ENCODE assay signal across 1 cellular context in genomic region chr11:1660025-1660867, GRCh38.
A peak's percentile ranks its signal among the peaks of the same experiment; 100 is the strongest.
TF ChIP-seq lines count a peak whose summit lies in the region.

No MANE protein-coding gene starts in this region.

TF ChIP-seq in HepG2, 621 proteins besides CTCF, POLR2A, EP300 and RAD21 (continues in another document):
- TF ChIP-seq SALL1 (CRISPR knock-in tag; IDR thresholded peaks at IDR 0.05), result 0 out of 2 replicates have a peak, but pooled peaks have one; percentile 18
- no peak for TF ChIP-seq ZNF570 (CRISPR knock-in tag; IDR thresholded peaks at IDR 0.05; ENCODE audit: borderline replicate concordance)
- peak; percentile 22; the same call in 1 of the 2 replicates for TF ChIP-seq HOXA5 (CRISPR knock-in tag; IDR thresholded peaks at IDR 0.05)
- no peak for TF ChIP-seq SATB2 (CRISPR knock-in tag; IDR thresholded peaks at IDR 0.05)
- TF ChIP-seq ZNF547 (CRISPR knock-in tag; IDR thresholded peaks at IDR 0.05), result no peak
- no peak for TF ChIP-seq ZBTB20 (CRISPR knock-in tag; IDR thresholded peaks at IDR 0.05; ENCODE audit: borderline replicate concordance, low read depth)
- no peak for TF ChIP-seq SRSF4 (IDR thresholded peaks at IDR 0.05; ENCODE audit: low read depth, low read length, poor library complexity, severe bottlenecking)
- TF ChIP-seq, protein P1, sequence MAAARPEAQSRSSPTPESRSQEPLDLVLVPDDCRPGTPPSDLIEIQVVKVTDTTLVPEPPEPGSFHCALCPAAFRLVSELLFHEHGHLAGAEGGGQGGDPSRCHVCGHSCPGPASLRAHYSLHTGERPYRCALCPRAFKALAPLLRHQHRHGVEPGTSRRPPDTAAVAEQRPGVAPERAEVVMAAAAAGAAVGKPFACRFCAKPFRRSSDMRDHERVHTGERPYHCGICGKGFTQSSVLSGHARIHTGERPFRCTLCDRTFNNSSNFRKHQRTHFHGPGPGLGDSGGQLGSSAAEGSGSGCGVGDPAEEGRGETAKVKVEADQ (CRISPR knock-in tag; IDR thresholded peaks at IDR 0.05; ENCODE audit: borderline replicate concordance), result no peak
- no peak for TF ChIP-seq ZNF558 (CRISPR knock-in tag; IDR thresholded peaks at IDR 0.05; ENCODE audit: borderline replicate concordance)
- no peak for TF ChIP-seq SRF (IDR thresholded peaks at IDR 0.05; ENCODE audit: low read depth, low read length)
- TF ChIP-seq RNF219 (CRISPR knock-in tag; IDR thresholded peaks at IDR 0.05), result no peak
- no peak for TF ChIP-seq MED13 (CRISPR knock-in tag; IDR thresholded peaks at IDR 0.05)
- TF ChIP-seq ZNF816 (CRISPR knock-in tag; IDR thresholded peaks at IDR 0.05; ENCODE audit: borderline replicate concordance), result no peak
- TF ChIP-seq ZNF572 (CRISPR knock-in tag; IDR thresholded peaks at IDR 0.05), result no peak
- no peak for TF ChIP-seq AKAP8 (CRISPR knock-in tag; IDR thresholded peaks at IDR 0.05)
- TF ChIP-seq RFXAP (CRISPR knock-in tag; IDR thresholded peaks at IDR 0.05; ENCODE audit: borderline replicate concordance), result no peak
- TF ChIP-seq ATF7 (IDR thresholded peaks at IDR 0.05), result no peak
- TF ChIP-seq ATF7 (CRISPR knock-in tag; IDR thresholded peaks at IDR 0.05), result no peak
- peak; percentile 44; the same call in 1 of the 2 replicates for TF ChIP-seq HES4 (CRISPR knock-in tag; IDR thresholded peaks at IDR 0.05; ENCODE audit: borderline replicate concordance)
- TF ChIP-seq ZNF652 (CRISPR knock-in tag; IDR thresholded peaks at IDR 0.05; ENCODE audit: borderline replicate concordance, low read depth), result no peak
- no peak for TF ChIP-seq ZNF841 (CRISPR knock-in tag; IDR thresholded peaks at IDR 0.05; ENCODE audit: borderline replicate concordance)
- no peak for TF ChIP-seq FOXA3 (CRISPR knock-in tag; IDR thresholded peaks at IDR 0.05)
- TF ChIP-seq, protein P2, sequence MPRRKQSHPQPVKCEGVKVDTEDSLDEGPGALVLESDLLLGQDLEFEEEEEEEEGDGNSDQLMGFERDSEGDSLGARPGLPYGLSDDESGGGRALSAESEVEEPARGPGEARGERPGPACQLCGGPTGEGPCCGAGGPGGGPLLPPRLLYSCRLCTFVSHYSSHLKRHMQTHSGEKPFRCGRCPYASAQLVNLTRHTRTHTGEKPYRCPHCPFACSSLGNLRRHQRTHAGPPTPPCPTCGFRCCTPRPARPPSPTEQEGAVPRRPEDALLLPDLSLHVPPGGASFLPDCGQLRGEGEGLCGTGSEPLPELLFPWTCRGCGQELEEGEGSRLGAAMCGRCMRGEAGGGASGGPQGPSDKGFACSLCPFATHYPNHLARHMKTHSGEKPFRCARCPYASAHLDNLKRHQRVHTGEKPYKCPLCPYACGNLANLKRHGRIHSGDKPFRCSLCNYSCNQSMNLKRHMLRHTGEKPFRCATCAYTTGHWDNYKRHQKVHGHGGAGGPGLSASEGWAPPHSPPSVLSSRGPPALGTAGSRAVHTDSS (CRISPR knock-in tag; conservative IDR thresholded peaks at IDR 0.05), result 0 out of 2 replicates have a peak, but pooled peaks have one; percentile 52
- no peak for TF ChIP-seq HNF4G (IDR thresholded peaks at IDR 0.05; ENCODE audit: borderline replicate concordance, low read depth, low read length)
- TF ChIP-seq HNF4G (CRISPR knock-in tag; IDR thresholded peaks at IDR 0.05; ENCODE audit: borderline replicate concordance, low read depth), result no peak
- TF ChIP-seq MLLT10 (CRISPR knock-in tag; IDR thresholded peaks at IDR 0.05), result no peak
- no peak for TF ChIP-seq AKNA (CRISPR knock-in tag; IDR thresholded peaks at IDR 0.05; ENCODE audit: borderline replicate concordance)
- no peak for TF ChIP-seq IRF1 (CRISPR knock-in tag; IDR thresholded peaks at IDR 0.05; ENCODE audit: low read depth)
- no peak for TF ChIP-seq MED1 (CRISPR knock-in tag; IDR thresholded peaks at IDR 0.05)
- TF ChIP-seq POLR2AphosphoS5 (IDR thresholded peaks at IDR 0.05; ENCODE audit: low read depth, low read length), result peak; percentile 52; the same call in 1 of the 2 replicates
- no peak for TF ChIP-seq SMARCE1 (IDR thresholded peaks at IDR 0.05; ENCODE audit: borderline replicate concordance)
- TF ChIP-seq ZNF180 (CRISPR knock-in tag; IDR thresholded peaks at IDR 0.05; ENCODE audit: borderline replicate concordance, low read depth), result no peak
- no peak for TF ChIP-seq NCOR1 (IDR thresholded peaks at IDR 0.05; ENCODE audit: borderline replicate concordance, low read length)
- no peak for TF ChIP-seq IKZF1 (IDR thresholded peaks at IDR 0.05)
- TF ChIP-seq, protein P3, sequence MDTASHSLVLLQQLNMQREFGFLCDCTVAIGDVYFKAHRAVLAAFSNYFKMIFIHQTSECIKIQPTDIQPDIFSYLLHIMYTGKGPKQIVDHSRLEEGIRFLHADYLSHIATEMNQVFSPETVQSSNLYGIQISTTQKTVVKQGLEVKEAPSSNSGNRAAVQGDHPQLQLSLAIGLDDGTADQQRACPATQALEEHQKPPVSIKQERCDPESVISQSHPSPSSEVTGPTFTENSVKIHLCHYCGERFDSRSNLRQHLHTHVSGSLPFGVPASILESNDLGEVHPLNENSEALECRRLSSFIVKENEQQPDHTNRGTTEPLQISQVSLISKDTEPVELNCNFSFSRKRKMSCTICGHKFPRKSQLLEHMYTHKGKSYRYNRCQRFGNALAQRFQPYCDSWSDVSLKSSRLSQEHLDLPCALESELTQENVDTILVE (CRISPR knock-in tag; IDR thresholded peaks at IDR 0.05), result no peak
- no peak for TF ChIP-seq E2F1 (CRISPR knock-in tag; IDR thresholded peaks at IDR 0.05)
- no peak for TF ChIP-seq SP1 (IDR thresholded peaks at IDR 0.05)
- no peak for TF ChIP-seq SP1 (CRISPR knock-in tag; IDR thresholded peaks at IDR 0.05)
- TF ChIP-seq ZNF605 (CRISPR knock-in tag; IDR thresholded peaks at IDR 0.05), result no peak
- TF ChIP-seq ZNF598 (CRISPR knock-in tag; IDR thresholded peaks at IDR 0.05; ENCODE audit: borderline replicate concordance), result no peak
- TF ChIP-seq KMT2B (CRISPR knock-in tag; IDR thresholded peaks at IDR 0.05), result no peak
- no peak for TF ChIP-seq NONO (IDR thresholded peaks at IDR 0.05)
- TF ChIP-seq NONO (CRISPR knock-in tag; conservative IDR thresholded peaks at IDR 0.05), result no peak
- no peak for TF ChIP-seq ZMAT3 (CRISPR knock-in tag; conservative IDR thresholded peaks at IDR 0.05)
- 0 out of 2 replicates have a peak, but pooled peaks have one; percentile 50 for TF ChIP-seq ZNF891 (CRISPR knock-in tag; IDR thresholded peaks at IDR 0.05)
- no peak for TF ChIP-seq ZBTB46 (CRISPR knock-in tag; IDR thresholded peaks at IDR 0.05; ENCODE audit: borderline replicate concordance)
- TF ChIP-seq ZNF737 (CRISPR knock-in tag; IDR thresholded peaks at IDR 0.05; ENCODE audit: borderline replicate concordance), result no peak
- no peak for TF ChIP-seq ZFP37 (CRISPR knock-in tag; IDR thresholded peaks at IDR 0.05; ENCODE audit: borderline replicate concordance)
- no peak for TF ChIP-seq REL (CRISPR knock-in tag; conservative IDR thresholded peaks at IDR 0.05)
